ENCODE assay signal across 1 cellular context in genomic region chr5:139637438-139638089, GRCh38.
TF ChIP-seq lines count a peak whose summit lies in the region.

No MANE protein-coding gene starts in this region.

TF ChIP-seq in K562, 482 proteins besides CTCF, POLR2A, EP300 and RAD21 (continued from another document and continues in another):
- TF ChIP-seq, protein P1, sequence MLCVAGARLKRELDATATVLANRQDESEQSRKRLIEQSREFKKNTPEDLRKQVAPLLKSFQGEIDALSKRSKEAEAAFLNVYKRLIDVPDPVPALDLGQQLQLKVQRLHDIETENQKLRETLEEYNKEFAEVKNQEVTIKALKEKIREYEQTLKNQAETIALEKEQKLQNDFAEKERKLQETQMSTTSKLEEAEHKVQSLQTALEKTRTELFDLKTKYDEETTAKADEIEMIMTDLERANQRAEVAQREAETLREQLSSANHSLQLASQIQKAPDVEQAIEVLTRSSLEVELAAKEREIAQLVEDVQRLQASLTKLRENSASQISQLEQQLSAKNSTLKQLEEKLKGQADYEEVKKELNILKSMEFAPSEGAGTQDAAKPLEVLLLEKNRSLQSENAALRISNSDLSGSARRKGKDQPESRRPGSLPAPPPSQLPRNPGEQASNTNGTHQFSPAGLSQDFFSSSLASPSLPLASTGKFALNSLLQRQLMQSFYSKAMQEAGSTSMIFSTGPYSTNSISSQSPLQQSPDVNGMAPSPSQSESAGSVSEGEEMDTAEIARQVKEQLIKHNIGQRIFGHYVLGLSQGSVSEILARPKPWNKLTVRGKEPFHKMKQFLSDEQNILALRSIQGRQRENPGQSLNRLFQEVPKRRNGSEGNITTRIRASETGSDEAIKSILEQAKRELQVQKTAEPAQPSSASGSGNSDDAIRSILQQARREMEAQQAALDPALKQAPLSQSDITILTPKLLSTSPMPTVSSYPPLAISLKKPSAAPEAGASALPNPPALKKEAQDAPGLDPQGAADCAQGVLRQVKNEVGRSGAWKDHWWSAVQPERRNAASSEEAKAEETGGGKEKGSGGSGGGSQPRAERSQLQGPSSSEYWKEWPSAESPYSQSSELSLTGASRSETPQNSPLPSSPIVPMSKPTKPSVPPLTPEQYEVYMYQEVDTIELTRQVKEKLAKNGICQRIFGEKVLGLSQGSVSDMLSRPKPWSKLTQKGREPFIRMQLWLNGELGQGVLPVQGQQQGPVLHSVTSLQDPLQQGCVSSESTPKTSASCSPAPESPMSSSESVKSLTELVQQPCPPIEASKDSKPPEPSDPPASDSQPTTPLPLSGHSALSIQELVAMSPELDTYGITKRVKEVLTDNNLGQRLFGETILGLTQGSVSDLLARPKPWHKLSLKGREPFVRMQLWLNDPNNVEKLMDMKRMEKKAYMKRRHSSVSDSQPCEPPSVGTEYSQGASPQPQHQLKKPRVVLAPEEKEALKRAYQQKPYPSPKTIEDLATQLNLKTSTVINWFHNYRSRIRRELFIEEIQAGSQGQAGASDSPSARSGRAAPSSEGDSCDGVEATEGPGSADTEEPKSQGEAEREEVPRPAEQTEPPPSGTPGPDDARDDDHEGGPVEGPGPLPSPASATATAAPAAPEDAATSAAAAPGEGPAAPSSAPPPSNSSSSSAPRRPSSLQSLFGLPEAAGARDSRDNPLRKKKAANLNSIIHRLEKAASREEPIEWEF (CRISPR knock-in tag; IDR thresholded peaks at IDR 0.05): peak; percentile 97
- no peak for TF ChIP-seq BRCA1 (IDR thresholded peaks at IDR 0.05)
- no peak for TF ChIP-seq BRCA1 (CRISPR knock-in tag; IDR thresholded peaks at IDR 0.05)
- TF ChIP-seq, protein P2, sequence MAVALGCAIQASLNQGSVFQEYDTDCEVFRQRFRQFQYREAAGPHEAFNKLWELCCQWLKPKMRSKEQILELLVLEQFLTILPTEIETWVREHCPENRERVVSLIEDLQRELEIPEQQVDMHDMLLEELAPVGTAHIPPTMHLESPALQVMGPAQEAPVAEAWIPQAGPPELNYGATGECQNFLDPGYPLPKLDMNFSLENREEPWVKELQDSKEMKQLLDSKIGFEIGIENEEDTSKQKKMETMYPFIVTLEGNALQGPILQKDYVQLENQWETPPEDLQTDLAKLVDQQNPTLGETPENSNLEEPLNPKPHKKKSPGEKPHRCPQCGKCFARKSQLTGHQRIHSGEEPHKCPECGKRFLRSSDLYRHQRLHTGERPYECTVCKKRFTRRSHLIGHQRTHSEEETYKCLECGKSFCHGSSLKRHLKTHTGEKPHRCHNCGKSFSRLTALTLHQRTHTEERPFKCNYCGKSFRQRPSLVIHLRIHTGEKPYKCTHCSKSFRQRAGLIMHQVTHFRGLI (CRISPR knock-in tag; IDR thresholded peaks at IDR 0.05): no peak
- TF ChIP-seq TGIF2 (CRISPR knock-in tag; IDR thresholded peaks at IDR 0.05): peak; percentile 82; the same call in 1 of the 2 replicates
- no peak for TF ChIP-seq WHSC1 (IDR thresholded peaks at IDR 0.05; ENCODE audit: low read length)
- no peak for TF ChIP-seq ZNF175 (CRISPR knock-in tag; IDR thresholded peaks at IDR 0.05; ENCODE audit: low read depth)
- no peak for TF ChIP-seq ZKSCAN3 (CRISPR knock-in tag; IDR thresholded peaks at IDR 0.05)
- peak; percentile 83 for TF ChIP-seq KLF1 (tag; IDR thresholded peaks at IDR 0.05)
- TF ChIP-seq SUPT5H (IDR thresholded peaks at IDR 0.05): peak; percentile 50
- TF ChIP-seq YY1 (IDR thresholded peaks at IDR 0.05; ENCODE audit: borderline replicate concordance in 1 of 3, control insufficient read depth in 1 of 3, extremely low read depth in 1 of 3, insufficient read depth in 3 of 3, insufficient read length in 1 of 3, insufficient replicate concordance in 2 of 3, low read depth in 1 of 3, low read length in 2 of 3): peak in 2 of 3 experiments; percentile 75 to 84
- TF ChIP-seq, protein P3, sequence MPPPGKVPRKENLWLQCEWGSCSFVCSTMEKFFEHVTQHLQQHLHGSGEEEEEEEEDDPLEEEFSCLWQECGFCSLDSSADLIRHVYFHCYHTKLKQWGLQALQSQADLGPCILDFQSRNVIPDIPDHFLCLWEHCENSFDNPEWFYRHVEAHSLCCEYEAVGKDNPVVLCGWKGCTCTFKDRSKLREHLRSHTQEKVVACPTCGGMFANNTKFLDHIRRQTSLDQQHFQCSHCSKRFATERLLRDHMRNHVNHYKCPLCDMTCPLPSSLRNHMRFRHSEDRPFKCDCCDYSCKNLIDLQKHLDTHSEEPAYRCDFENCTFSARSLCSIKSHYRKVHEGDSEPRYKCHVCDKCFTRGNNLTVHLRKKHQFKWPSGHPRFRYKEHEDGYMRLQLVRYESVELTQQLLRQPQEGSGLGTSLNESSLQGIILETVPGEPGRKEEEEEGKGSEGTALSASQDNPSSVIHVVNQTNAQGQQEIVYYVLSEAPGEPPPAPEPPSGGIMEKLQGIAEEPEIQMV (tag; conservative IDR thresholded peaks at IDR 0.05; ENCODE audit: low read depth): no peak
- TF ChIP-seq, protein P4, sequence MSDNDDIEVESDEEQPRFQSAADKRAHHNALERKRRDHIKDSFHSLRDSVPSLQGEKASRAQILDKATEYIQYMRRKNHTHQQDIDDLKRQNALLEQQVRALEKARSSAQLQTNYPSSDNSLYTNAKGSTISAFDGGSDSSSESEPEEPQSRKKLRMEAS (CRISPR knock-in tag; IDR thresholded peaks at IDR 0.05): peak; percentile 69
- TF ChIP-seq, protein P5, sequence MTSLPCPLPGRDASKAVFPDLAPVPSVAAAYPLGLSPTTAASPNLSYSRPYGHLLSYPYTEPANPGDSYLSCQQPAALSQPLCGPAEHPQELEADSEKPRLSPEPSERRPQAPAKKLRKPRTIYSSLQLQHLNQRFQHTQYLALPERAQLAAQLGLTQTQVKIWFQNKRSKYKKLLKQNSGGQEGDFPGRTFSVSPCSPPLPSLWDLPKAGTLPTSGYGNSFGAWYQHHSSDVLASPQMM (CRISPR knock-in tag; IDR thresholded peaks at IDR 0.05): no peak
- no peak for TF ChIP-seq RFX5 (IDR thresholded peaks at IDR 0.05; ENCODE audit: low read depth, low read length)
- no peak for TF ChIP-seq ZNF184 (CRISPR knock-in tag; IDR thresholded peaks at IDR 0.05)
- TF ChIP-seq TSC22D4 (tag; IDR thresholded peaks at IDR 0.05): no peak
- no peak for TF ChIP-seq HMGXB4 (CRISPR knock-in tag; IDR thresholded peaks at IDR 0.05)
- peak; percentile 43; the same call in 1 of the 2 replicates for TF ChIP-seq JUND (IDR thresholded peaks at IDR 0.05; ENCODE audit: borderline replicate concordance, low read depth, low read length)
- peak; percentile 27; the same call in 1 of the 3 replicates for TF ChIP-seq JUND (tag; IDR thresholded peaks at IDR 0.05; ENCODE audit: borderline replicate concordance, low read depth, low read length)
- no peak for TF ChIP-seq NR4A1 (CRISPR knock-in tag; IDR thresholded peaks at IDR 0.05)
- TF ChIP-seq NR4A1 (tag; IDR thresholded peaks at IDR 0.05): 0 out of 2 replicates have a peak, but pooled peaks have one; percentile 74
- peak; percentile 16 to 85; a peak in 2 of 4 replicates for TF ChIP-seq KDM1A (IDR thresholded peaks at IDR 0.05)
- TF ChIP-seq SMARCA5 (IDR thresholded peaks at IDR 0.05): no peak
- TF ChIP-seq ELF1 (tag; IDR thresholded peaks at IDR 0.05): peak; percentile 48; the same call in 1 of the 2 replicates
- peak; percentile 93; the same call in 1 of the 2 replicates for TF ChIP-seq EP400 (IDR thresholded peaks at IDR 0.05)
- TF ChIP-seq ZNF696 (CRISPR knock-in tag; conservative IDR thresholded peaks at IDR 0.05): no peak
- TF ChIP-seq GABPB1 (CRISPR knock-in tag; IDR thresholded peaks at IDR 0.05): peak; percentile 93
- TF ChIP-seq, protein P6, sequence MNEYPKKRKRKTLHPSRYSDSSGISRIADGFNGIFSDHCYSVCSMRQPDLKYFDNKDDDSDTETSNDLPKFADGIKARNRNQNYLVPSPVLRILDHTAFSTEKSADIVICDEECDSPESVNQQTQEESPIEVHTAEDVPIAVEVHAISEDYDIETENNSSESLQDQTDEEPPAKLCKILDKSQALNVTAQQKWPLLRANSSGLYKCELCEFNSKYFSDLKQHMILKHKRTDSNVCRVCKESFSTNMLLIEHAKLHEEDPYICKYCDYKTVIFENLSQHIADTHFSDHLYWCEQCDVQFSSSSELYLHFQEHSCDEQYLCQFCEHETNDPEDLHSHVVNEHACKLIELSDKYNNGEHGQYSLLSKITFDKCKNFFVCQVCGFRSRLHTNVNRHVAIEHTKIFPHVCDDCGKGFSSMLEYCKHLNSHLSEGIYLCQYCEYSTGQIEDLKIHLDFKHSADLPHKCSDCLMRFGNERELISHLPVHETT (CRISPR knock-in tag; conservative IDR thresholded peaks at IDR 0.05 in 1 of 2, IDR thresholded peaks at IDR 0.05 in 1 of 2): peak in 1 of 2 experiments; percentile 77; a peak in 2 of 4 replicates
- TF ChIP-seq ZNF212 (CRISPR knock-in tag; IDR thresholded peaks at IDR 0.05): no peak
- TF ChIP-seq E2F1 (CRISPR knock-in tag; IDR thresholded peaks at IDR 0.05): peak; percentile 90
- TF ChIP-seq ARID2 (IDR thresholded peaks at IDR 0.05): no peak
- 0 out of 2 replicates have a peak, but pooled peaks have one; percentile 41 for TF ChIP-seq PTBP1 (IDR thresholded peaks at IDR 0.05; ENCODE audit: low read depth, low read length)
- no peak for TF ChIP-seq SP2 (IDR thresholded peaks at IDR 0.05; ENCODE audit: extremely low read depth, low read depth, low read length, poor library complexity, severe bottlenecking)
- TF ChIP-seq TFAP4 (CRISPR knock-in tag; IDR thresholded peaks at IDR 0.05; ENCODE audit: borderline replicate concordance): peak; percentile 91
- no peak for TF ChIP-seq TCF7 (IDR thresholded peaks at IDR 0.05; ENCODE audit: borderline replicate concordance)
- TF ChIP-seq, protein P7, sequence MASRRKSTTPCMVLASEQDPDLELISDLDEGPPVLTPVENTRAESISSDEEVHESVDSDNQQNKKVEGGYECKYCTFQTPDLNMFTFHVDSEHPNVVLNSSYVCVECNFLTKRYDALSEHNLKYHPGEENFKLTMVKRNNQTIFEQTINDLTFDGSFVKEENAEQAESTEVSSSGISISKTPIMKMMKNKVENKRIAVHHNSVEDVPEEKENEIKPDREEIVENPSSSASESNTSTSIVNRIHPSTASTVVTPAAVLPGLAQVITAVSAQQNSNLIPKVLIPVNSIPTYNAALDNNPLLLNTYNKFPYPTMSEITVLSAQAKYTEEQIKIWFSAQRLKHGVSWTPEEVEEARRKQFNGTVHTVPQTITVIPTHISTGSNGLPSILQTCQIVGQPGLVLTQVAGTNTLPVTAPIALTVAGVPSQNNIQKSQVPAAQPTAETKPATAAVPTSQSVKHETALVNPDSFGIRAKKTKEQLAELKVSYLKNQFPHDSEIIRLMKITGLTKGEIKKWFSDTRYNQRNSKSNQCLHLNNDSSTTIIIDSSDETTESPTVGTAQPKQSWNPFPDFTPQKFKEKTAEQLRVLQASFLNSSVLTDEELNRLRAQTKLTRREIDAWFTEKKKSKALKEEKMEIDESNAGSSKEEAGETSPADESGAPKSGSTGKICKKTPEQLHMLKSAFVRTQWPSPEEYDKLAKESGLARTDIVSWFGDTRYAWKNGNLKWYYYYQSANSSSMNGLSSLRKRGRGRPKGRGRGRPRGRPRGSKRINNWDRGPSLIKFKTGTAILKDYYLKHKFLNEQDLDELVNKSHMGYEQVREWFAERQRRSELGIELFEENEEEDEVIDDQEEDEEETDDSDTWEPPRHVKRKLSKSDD (conservative IDR thresholded peaks at IDR 0.05; ENCODE audit: low read length): 0 out of 2 replicates have a peak, but pooled peaks have one; percentile 27
- TF ChIP-seq ELK1 (CRISPR knock-in tag; IDR thresholded peaks at IDR 0.05): no peak
- peak; percentile 68 for TF ChIP-seq SOX6 (IDR thresholded peaks at IDR 0.05)
- no peak for TF ChIP-seq DEAF1 (CRISPR knock-in tag; IDR thresholded peaks at IDR 0.05)
- TF ChIP-seq NR2C2 (CRISPR knock-in tag; IDR thresholded peaks at IDR 0.05): 0 out of 2 replicates have a peak, but pooled peaks have one; percentile 27
- TF ChIP-seq NR2C2 (tag; IDR thresholded peaks at IDR 0.05): peak; percentile 66
- no peak for TF ChIP-seq MTA1 (IDR thresholded peaks at IDR 0.05; ENCODE audit: borderline replicate concordance)
